ENCODE assay signal across 17 cellular contexts in the genomic region with DNA sequence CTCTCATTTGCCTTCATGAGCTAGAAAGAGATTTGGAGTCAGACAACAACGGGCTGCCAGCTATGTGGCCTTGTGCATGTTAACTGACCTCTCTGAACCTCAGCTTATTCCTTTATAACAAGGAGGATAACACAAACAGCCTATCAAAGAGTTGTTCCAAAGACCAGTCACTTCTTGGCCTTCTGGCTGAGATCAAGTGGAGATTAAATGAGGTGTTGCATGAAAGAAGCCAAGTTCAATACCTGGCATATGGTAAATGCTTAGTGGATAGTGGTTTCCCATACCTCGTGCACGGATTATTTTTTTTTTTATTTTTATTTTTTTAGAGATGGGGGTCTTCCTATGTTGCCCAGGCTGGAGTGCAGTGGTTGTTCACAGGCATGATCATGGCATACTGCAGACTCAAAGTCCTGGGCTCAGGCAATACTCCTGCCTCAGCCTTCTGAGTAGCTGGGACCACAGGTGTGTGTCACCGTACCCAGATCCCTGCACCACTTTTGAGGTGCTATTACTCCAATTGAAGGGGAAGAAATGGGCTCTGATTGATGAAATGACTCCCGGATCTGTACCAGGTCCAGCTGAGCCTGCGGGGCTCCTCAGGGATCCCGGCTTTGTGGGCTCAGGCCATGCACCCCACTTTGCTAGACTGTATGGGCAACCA. TPM values are rescaled to one million over a fixed set of nuclear protein-coding genes. Genes with fewer than 3 reads are reported as not detected.
DNase-seq lines count a peak whose midpoint lies in the region; ATAC-seq and TF ChIP-seq lines count a peak whose summit lies in the region.
"Had no signal": no experiment of that assay in that cellular context is flagged by ENCODE, and none has a peak within 500 bp of the region (broad histone marks: within the 10 kb centered on the region; RNA-seq: fewer than 3 reads in every experiment).

No MANE protein-coding gene starts in this region.

- no peak overlapping the region for H3K4me3 ChIP-seq in effector memory CD4-positive, alpha-beta T cell (ENCODE audit: insufficient read depth, low read depth, low read length, poor library complexity, severe bottlenecking)
- no peak overlapping the region for H3K4me3 ChIP-seq in osteoblast (ENCODE audit: insufficient read depth, low read length)
- H3K4me3 ChIP-seq: body of pancreas, esophagus squamous epithelium, spleen, stomach had no signal

- H3K4me2 ChIP-seq in osteoblast (ENCODE audit: insufficient read depth, low read length): no peak overlapping the region

- no peaks in the 10 kb centered on the region for H3K9me3 ChIP-seq in effector memory CD4-positive, alpha-beta T cell (ENCODE audit: control insufficient read depth, low read length)
- no peaks in the 10 kb centered on the region for H3K9me3 ChIP-seq in osteoblast (ENCODE audit: low read depth, low read length)
- H3K9me3 ChIP-seq: body of pancreas, esophagus squamous epithelium, spleen, stomach had no signal

- H4K20me1 ChIP-seq in osteoblast (ENCODE audit: insufficient read depth, low read length): peaks cover 43% of the 10 kb centered on the region

- peaks cover 21% of the 10 kb centered on the region for H3K4me1 ChIP-seq in effector memory CD4-positive, alpha-beta T cell (ENCODE audit: control insufficient read depth, insufficient read depth, low read length, poor library complexity, severe bottlenecking)
- peaks cover 16% of the 10 kb centered on the region for H3K4me1 ChIP-seq in osteoblast (ENCODE audit: insufficient read depth, low read length)

- H2AFZ ChIP-seq in osteoblast (ENCODE audit: low read length): no peak overlapping the region

- H3K36me3 ChIP-seq in effector memory CD4-positive, alpha-beta T cell (ENCODE audit: control insufficient read depth, insufficient read depth, low read length): peaks cover 3% of the 10 kb centered on the region
- H3K36me3 ChIP-seq in osteoblast (ENCODE audit: insufficient read depth, low read length): peaks cover 26% of the 10 kb centered on the region

- DNase-seq in EH (ENCODE audit: low read depth) (peak; percentile 36), LHCN-M2 (ENCODE audit: low read depth) (peak; percentile 23), osteoblast (ENCODE audit: insufficient read length, low spot score, missing footprints) (no peak), inferior parietal cortex (ENCODE audit: extremely low spot score) (no peak)
- no peak for DNase-seq in effector memory CD4-positive, alpha-beta T cell
- DNase-seq in activated effector memory CD4-positive, alpha-beta T cell treated with anti-CD3 and anti-CD28 coated beads, Interleukin-2, amount 50 U/mL, for 16 hours: no peak
- DNase-seq: activated naive CD4-positive, alpha-beta T cell treated with Interleukin-2 at 50 U/mL for 16 hours; body of pancreas; DMS79 treated with DMSO at 0.1 percent for 48 hours; esophagus squamous epithelium; hippocampal formation; left colon; NCI-H187; NCI-H510A; spleen; stomach had no signal

- no peak for TF ChIP-seq CTCF in osteoblast (IDR thresholded peaks at IDR 0.05; ENCODE audit: extremely low read depth, low read depth, low read length)

- peak overlapping the region; percentile 1 for H3K27ac ChIP-seq in effector memory CD4-positive, alpha-beta T cell (ENCODE audit: insufficient read depth, low read length, poor library complexity, severe bottlenecking)
- peak overlapping the region; percentile 20 for H3K27ac ChIP-seq in osteoblast (ENCODE audit: low read depth, low read length)
- H3K27ac ChIP-seq: body of pancreas had no signal

- H3K79me2 ChIP-seq in osteoblast (ENCODE audit: insufficient read depth, low read length): peaks cover 28% of the 10 kb centered on the region

- H3K27me3 ChIP-seq in effector memory CD4-positive, alpha-beta T cell (replicated peaks; ENCODE audit: control insufficient read depth, insufficient read depth, low read length, poor library complexity, severe bottlenecking): no peaks in the 10 kb centered on the region
- no peaks in the 10 kb centered on the region for H3K27me3 ChIP-seq in osteoblast (ENCODE audit: insufficient read depth, low read length)
- H3K27me3 ChIP-seq: body of pancreas, esophagus squamous epithelium, spleen, stomach had no signal

- ATAC-seq in HG02623 (IDR thresholded peaks at IDR 0.05; ENCODE audit: unreplicated experiment): no peak
- ATAC-seq: body of pancreas, left colon had no signal

RNA-seq across cellular contexts. Expression of gene LGALS1, which starts 4.9 kb away (rescaled TPM):
- 5,161 and 10,139 TPM in 2 replicates for total RNA-seq in LHCN-M2 (2014; rRNA removed)
- 11,917 TPM for polyA plus RNA-seq in LHCN-M2 (2012)
- 3,004 and 3,217 TPM in 2 replicates for total RNA-seq in osteoblast

RNA-seq across cellular contexts. Expression of gene NOL12, which starts 5.8 kb away (rescaled TPM):
- total RNA-seq in LHCN-M2 (2014; rRNA removed) (45.1 and 53.9 TPM in 2 replicates), osteoblast (8.8 and 9.0 TPM in 2 replicates)
- 24.6 TPM for polyA plus RNA-seq in LHCN-M2 (2012)

RNA-seq across cellular contexts. Expression of gene TRIOBP, which starts 16.5 kb away (rescaled TPM):
- total RNA-seq in LHCN-M2 (2014; rRNA removed) (128 and 137 TPM in 2 replicates), osteoblast (144 and 162 TPM in 2 replicates)
- 85.7 TPM for polyA plus RNA-seq in LHCN-M2 (2012)

RNA-seq across cellular contexts. Expression of gene PDXP, which starts 21.8 kb away (rescaled TPM):
- total RNA-seq in LHCN-M2 (2014; rRNA removed): 38.7 and 45.1 TPM in 2 replicates
- 20.9 TPM for polyA plus RNA-seq in LHCN-M2 (2012)
- 5.0 and 5.8 TPM in 2 replicates for total RNA-seq in osteoblast

RNA-seq across cellular contexts. Expression of gene SH3BP1, which starts 40.9 kb away (rescaled TPM):
- total RNA-seq in LHCN-M2 (2014; rRNA removed) (1.7 and 3.5 TPM in 2 replicates), osteoblast (4.1 and 4.7 TPM in 2 replicates)
- polyA plus RNA-seq in LHCN-M2 (2012): 1.6 TPM

Comparison
In these comparisons a context has a peak if more than half of its experiments do, and no peak if none do; other contexts are left out.
1. DNase-seq: peak in EH (single experiment) and LHCN-M2 (single experiment); none in effector memory CD4-positive, alpha-beta T cell (0 of 3), osteoblast (single experiment), inferior parietal cortex (single experiment) and activated effector memory CD4-positive, alpha-beta T cell treated with anti-CD3 and anti-CD28 coated beads, Interleukin-2, amount 50 U/mL, for 16 hours (single experiment).